22 cellular contexts compared by ENCODE assay signal in genomic region chr5:33793836-33794549, GRCh38.
A peak's percentile ranks its signal among the peaks of the same experiment; 100 is the strongest.
DNase-seq lines count a peak whose midpoint lies in the region; ATAC-seq, FAIRE-seq and TF ChIP-seq lines count a peak whose summit lies in the region.
"Had no signal": no experiment of that assay in that cellular context is flagged by ENCODE, and none has a peak within 500 bp of the region (broad histone marks: within the 10 kb centered on the region; RNA-seq: fewer than 3 reads in every experiment).

No MANE protein-coding gene starts in this region.

- no peaks in the 10 kb centered on the region for H3K27me3 Mint-ChIP-seq in activated T-helper 2 cell treated with anti-CD3 and anti-CD28 coated beads, Interferon-gamma antibody, Interleukin-2, Interleukin-4, amounts not matched to agents 10 μg/mL and 5 μg/mL and 100 μg/mL, durations not matched to agents 14 hours and 24 hours and 36 hours (ENCODE audit: low read depth)
- peaks cover 8% of the 10 kb centered on the region for H3K27me3 Mint-ChIP-seq in stimulated activated memory B cell treated with anti-CD40 and anti-IgM and Interleukin-4, amounts not matched to agents 10 μg/mL and 1 μg/mL and 100 μg/mL, for 72 hours
- H3K27me3 Mint-ChIP-seq: activated CD4-positive, alpha-beta T cell treated with anti-CD3 and anti-CD28 coated beads for 36 hours; activated naive CD4-positive, alpha-beta T cell treated with anti-CD3 and anti-CD28 coated beads, Interleukin-2, amount 50 U/mL, for 24 hours; stimulated activated naive B cell treated with anti-CD40 and anti-IgM and Interleukin-4, amounts not matched to agents 10 μg/mL and 1 μg/mL and 100 μg/mL, for 72 hours had no signal

- CTCF ChIA-PET in endothelial cell of umbilical vein (lab: Charles Lee): interaction anchor here (1.2 kb wide), 1 partner anchor 205 kb away, joined by 4 read pairs; no protein-coding TSS in a partner anchor

- peak; percentile 35 for FAIRE-seq in endothelial cell of umbilical vein (lab: Jason Lieb, UNC)
- FAIRE-seq: colon had no signal

- no peaks in the 10 kb centered on the region for H3K9me1 ChIP-seq in endothelial cell of umbilical vein (replicated peaks; ENCODE audit: control insufficient read depth, extremely low read depth, insufficient read depth, low read length)

- no peaks in the 10 kb centered on the region for H3K4me1 Mint-ChIP-seq in activated T-helper 2 cell treated with anti-CD3 and anti-CD28 coated beads, Interferon-gamma antibody, Interleukin-2, Interleukin-4, amounts not matched to agents 10 μg/mL and 5 μg/mL and 100 μg/mL, durations not matched to agents 14 hours and 24 hours and 36 hours (ENCODE audit: low read depth)
- no peaks in the 10 kb centered on the region for H3K4me1 Mint-ChIP-seq in stimulated activated memory B cell treated with anti-CD40 and anti-IgM and Interleukin-4, amounts not matched to agents 10 μg/mL and 1 μg/mL and 100 μg/mL, for 72 hours
- H3K4me1 Mint-ChIP-seq: activated CD4-positive, alpha-beta T cell treated with anti-CD3 and anti-CD28 coated beads for 36 hours; activated naive CD4-positive, alpha-beta T cell treated with anti-CD3 and anti-CD28 coated beads, Interleukin-2, amount 50 U/mL, for 24 hours; stimulated activated naive B cell treated with anti-CD40 and anti-IgM and Interleukin-4, amounts not matched to agents 10 μg/mL and 1 μg/mL and 100 μg/mL, for 72 hours had no signal

- H3K4me3 ChIP-seq in HUES48 (ENCODE audit: low read depth, low read length) (no peak overlapping the region), endothelial cell of umbilical vein (replicated peaks in 1 of 3; ENCODE audit: insufficient read depth in 1 of 3, low read depth in 1 of 3, low read length in 3 of 3) (no peak overlapping the region)
- H3K4me3 ChIP-seq: MG63, thyroid gland had no signal

- intact Hi-C loops in endothelial cell of umbilical vein (cut with micrococcal nuclease): no loop called here
- intact Hi-C loops in activated T-helper 2 cell treated with anti-CD3 and anti-CD28 coated beads, Interferon-gamma antibody, Interleukin-2, Interleukin-4, amounts not matched to agents 10 μg/mL and 5 μg/mL and 100 μg/mL, durations not matched to agents 14 hours and 24 hours and 36 hours (cut with micrococcal nuclease): no loop called here

- H3K36me3 Mint-ChIP-seq in activated T-helper 2 cell treated with anti-CD3 and anti-CD28 coated beads, Interferon-gamma antibody, Interleukin-2, Interleukin-4, amounts not matched to agents 10 μg/mL and 5 μg/mL and 100 μg/mL, durations not matched to agents 14 hours and 24 hours and 36 hours (ENCODE audit: low read depth): no peaks in the 10 kb centered on the region
- H3K36me3 Mint-ChIP-seq in stimulated activated memory B cell treated with anti-CD40 and anti-IgM and Interleukin-4, amounts not matched to agents 10 μg/mL and 1 μg/mL and 100 μg/mL, for 72 hours: no peaks in the 10 kb centered on the region
- H3K36me3 Mint-ChIP-seq: activated naive CD4-positive, alpha-beta T cell treated with anti-CD3 and anti-CD28 coated beads, Interleukin-2, amount 50 U/mL, for 24 hours; stimulated activated naive B cell treated with anti-CD40 and anti-IgM and Interleukin-4, amounts not matched to agents 10 μg/mL and 1 μg/mL and 100 μg/mL, for 72 hours had no signal

- no peak overlapping the region for H3K9ac ChIP-seq in HUES48 (ENCODE audit: low read depth, low read length)
- no peak overlapping the region for H3K9ac ChIP-seq in endothelial cell of umbilical vein (replicated peaks; ENCODE audit: extremely low read depth, insufficient read depth, low read length)

- POLR2A ChIA-PET in endothelial cell of umbilical vein (lab: Charles Lee): no interaction called here

- DNase-seq in Daoy (ENCODE audit: low read depth) (peak; percentile 50), endothelial cell of umbilical vein (ENCODE audit: low read depth, low spot score) (no peak), putamen (ENCODE audit: low spot score) (peak; percentile 56), cortex of kidney (lab: John Stamatoyannopoulos, UW) (no peak)
- no peak for DNase-seq in activated T-helper 2 cell treated with anti-CD3 and anti-CD28 coated beads, Interferon-gamma antibody, Interleukin-2, Interleukin-4, amounts not matched to agents 10 μg/mL and 5 μg/mL and 100 μg/mL, durations not matched to agents 14 hours and 24 hours and 36 hours (ENCODE audit: low spot score)
- DNase-seq: activated CD4-positive, alpha-beta T cell treated with anti-CD3 and anti-CD28 coated beads for 36 hours; DMS79; endodermal cell; MG63; NCI-H1436; NCI-H2171 treated with DMSO at 0.1 percent for 48 hours; NCI-H526; occipital lobe; stimulated activated naive B cell treated with anti-CD40 and anti-IgM and Interleukin-4, amounts not matched to agents 10 μg/mL and 1 μg/mL and 100 μg/mL, for 72 hours; T-helper 1 cell; thyroid gland had no signal

- peaks cover 19% of the 10 kb centered on the region; the same call in 1 of the 2 replicates for H3K4me1 ChIP-seq in HUES48 (ENCODE audit: control insufficient read depth, insufficient read depth, low read length)
- peaks cover 7% of the 10 kb centered on the region for H3K4me1 ChIP-seq in endothelial cell of umbilical vein (ENCODE audit: control insufficient read depth, extremely low read depth, insufficient read depth, low read length)
- H3K4me1 ChIP-seq: thyroid gland had no signal

- no peak overlapping the region for H2AFZ ChIP-seq in endothelial cell of umbilical vein (ENCODE audit: low read depth, low read length)

- no peak overlapping the region for H3K27ac Mint-ChIP-seq in activated T-helper 2 cell treated with anti-CD3 and anti-CD28 coated beads, Interferon-gamma antibody, Interleukin-2, Interleukin-4, amounts not matched to agents 10 μg/mL and 5 μg/mL and 100 μg/mL, durations not matched to agents 14 hours and 24 hours and 36 hours
- H3K27ac Mint-ChIP-seq in stimulated activated memory B cell treated with anti-CD40 and anti-IgM and Interleukin-4, amounts not matched to agents 10 μg/mL and 1 μg/mL and 100 μg/mL, for 72 hours: no peak overlapping the region
- H3K27ac Mint-ChIP-seq: activated CD4-positive, alpha-beta T cell treated with anti-CD3 and anti-CD28 coated beads for 36 hours; activated naive CD4-positive, alpha-beta T cell treated with anti-CD3 and anti-CD28 coated beads, Interleukin-2, amount 50 U/mL, for 24 hours; endodermal cell; stimulated activated naive B cell treated with anti-CD40 and anti-IgM and Interleukin-4, amounts not matched to agents 10 μg/mL and 1 μg/mL and 100 μg/mL, for 72 hours had no signal

- ATAC-seq in GM18858 (IDR thresholded peaks at IDR 0.05; ENCODE audit: unreplicated experiment): no peak
- no peak for ATAC-seq in stimulated activated memory B cell treated with anti-CD40 and anti-IgM and Interleukin-4, amounts not matched to agents 10 μg/mL and 1 μg/mL and 100 μg/mL, for 72 hours
- ATAC-seq: activated CD4-positive, alpha-beta T cell treated with anti-CD3 and anti-CD28 coated beads for 36 hours; sciatic nerve; stimulated activated naive B cell treated with anti-CD40 and anti-IgM and Interleukin-4, amounts not matched to agents 10 μg/mL and 1 μg/mL and 100 μg/mL, for 72 hours had no signal

- no peaks in the 10 kb centered on the region for H3K79me2 ChIP-seq in endothelial cell of umbilical vein (ENCODE audit: control insufficient read depth, insufficient read depth, low read length)

- H3K9me3 ChIP-seq in HUES48 (ENCODE audit: control insufficient read depth, insufficient read depth, low read length) (no peaks in the 10 kb centered on the region), endothelial cell of umbilical vein (replicated peaks; ENCODE audit: control insufficient read depth, insufficient read depth, low read length) (no peaks in the 10 kb centered on the region)
- H3K9me3 ChIP-seq: MG63, thyroid gland had no signal

- H3K27ac ChIP-seq in HUES48 (ENCODE audit: low read depth, low read length) (peak overlapping the region; percentile 10), endothelial cell of umbilical vein (ENCODE audit: insufficient read depth, low read depth, low read length) (no peak overlapping the region)
- H3K27ac ChIP-seq: thyroid gland had no signal

- H4K20me1 ChIP-seq in endothelial cell of umbilical vein (replicated peaks; ENCODE audit: control insufficient read depth, extremely low read depth, insufficient read depth, low read length): no peaks in the 10 kb centered on the region

- H3K27me3 ChIP-seq in HUES48 (ENCODE audit: control insufficient read depth, insufficient read depth, low read length) (no peaks in the 10 kb centered on the region), endothelial cell of umbilical vein (ENCODE audit: control insufficient read depth in 2 of 2, insufficient read depth in 2 of 2, low read length in 2 of 2) (no peaks in the 10 kb centered on the region)
- H3K27me3 ChIP-seq: MG63, thyroid gland had no signal

- TF ChIP-seq CTCF in endothelial cell of umbilical vein (IDR thresholded peaks at IDR 0.05; ENCODE audit: extremely low read depth in 1 of 2, insufficient read depth in 1 of 2, low read depth in 1 of 2, low read length in 2 of 2): no peak

- no peak overlapping the region for H3K4me2 ChIP-seq in endothelial cell of umbilical vein (ENCODE audit: insufficient read depth, low read length)

- dilution Hi-C loops in endothelial cell of umbilical vein (cut with MboI; ENCODE audit: extremely low pct_ligation_motif_present, low sequenced_read_pairs): no loop called here

- no peak for TF ChIP-seq POLR2A in endothelial cell of umbilical vein (IDR thresholded peaks at IDR 0.05; ENCODE audit: low read depth, low read length)

- no peak overlapping the region for H3K4me3 Mint-ChIP-seq in activated T-helper 2 cell treated with anti-CD3 and anti-CD28 coated beads, Interferon-gamma antibody, Interleukin-2, Interleukin-4, amounts not matched to agents 10 μg/mL and 5 μg/mL and 100 μg/mL, durations not matched to agents 14 hours and 24 hours and 36 hours (ENCODE audit: low read depth)
- H3K4me3 Mint-ChIP-seq in stimulated activated memory B cell treated with anti-CD40 and anti-IgM and Interleukin-4, amounts not matched to agents 10 μg/mL and 1 μg/mL and 100 μg/mL, for 72 hours: no peak overlapping the region
- H3K4me3 Mint-ChIP-seq: activated CD4-positive, alpha-beta T cell treated with anti-CD3 and anti-CD28 coated beads for 36 hours; activated naive CD4-positive, alpha-beta T cell treated with anti-CD3 and anti-CD28 coated beads, Interleukin-2, amount 50 U/mL, for 24 hours; endodermal cell; stimulated activated naive B cell treated with anti-CD40 and anti-IgM and Interleukin-4, amounts not matched to agents 10 μg/mL and 1 μg/mL and 100 μg/mL, for 72 hours had no signal

- BruUV-seq in endothelial cell of umbilical vein (replicated peaks; lab: Mats Ljungman, UMichigan): no TSS peak

- H3K36me3 ChIP-seq in HUES48 (ENCODE audit: control insufficient read depth, insufficient read depth, low read length): no peaks in the 10 kb centered on the region
- no peaks in the 10 kb centered on the region for H3K36me3 ChIP-seq in endothelial cell of umbilical vein (ENCODE audit: control insufficient read depth in 2 of 2, extremely low read depth in 1 of 2, insufficient read depth in 2 of 2, low read length in 2 of 2)
- H3K36me3 ChIP-seq: MG63, thyroid gland had no signal

- H3K9me3 Mint-ChIP-seq in activated T-helper 2 cell treated with anti-CD3 and anti-CD28 coated beads, Interferon-gamma antibody, Interleukin-2, Interleukin-4, amounts not matched to agents 10 μg/mL and 5 μg/mL and 100 μg/mL, durations not matched to agents 14 hours and 24 hours and 36 hours: no peaks in the 10 kb centered on the region
- H3K9me3 Mint-ChIP-seq in stimulated activated memory B cell treated with anti-CD40 and anti-IgM and Interleukin-4, amounts not matched to agents 10 μg/mL and 1 μg/mL and 100 μg/mL, for 72 hours: no peaks in the 10 kb centered on the region
- H3K9me3 Mint-ChIP-seq: activated naive CD4-positive, alpha-beta T cell treated with anti-CD3 and anti-CD28 coated beads, Interleukin-2, amount 50 U/mL, for 24 hours; endodermal cell; stimulated activated naive B cell treated with anti-CD40 and anti-IgM and Interleukin-4, amounts not matched to agents 10 μg/mL and 1 μg/mL and 100 μg/mL, for 72 hours had no signal

Comparison
In these comparisons a context has a peak if more than half of its experiments do, and no peak if none do; other contexts are left out.
1. DNase-seq: peak in Daoy (single experiment) and putamen (single experiment); none in endothelial cell of umbilical vein (single experiment), cortex of kidney (single experiment) and activated T-helper 2 cell treated with anti-CD3 and anti-CD28 coated beads, Interferon-gamma antibody, Interleukin-2, Interleukin-4, amounts not matched to agents 10 μg/mL and 5 μg/mL and 100 μg/mL, durations not matched to agents 14 hours and 24 hours and 36 hours (single experiment).